ENCODE assay signal across 11 cellular contexts in genomic region chr1:225700164-225700740, GRCh38. TPM values are rescaled to one million over a fixed set of nuclear protein-coding genes. Genes with fewer than 3 reads are reported as not detected.
DNase-seq lines count a peak whose midpoint lies in the region; ATAC-seq, FAIRE-seq and TF ChIP-seq lines count a peak whose summit lies in the region.
"Had no signal": no experiment of that assay in that cellular context is flagged by ENCODE, and none has a peak within 500 bp of the region (broad histone marks: within the 10 kb centered on the region; RNA-seq: fewer than 3 reads in every experiment).

No MANE protein-coding gene starts in this region.

- H3K4me3 ChIP-seq in PC-9 (peak overlapping the region; percentile 30; the same call in 1 of the 2 replicates), pancreas (no peak overlapping the region)
- H3K4me3 ChIP-seq: heart left ventricle had no signal

- peaks cover 25% of the 10 kb centered on the region for H3F3A ChIP-seq in PC-9 (ENCODE audit: insufficient read depth, low read depth)

- CTCF ChIA-PET in PC-9 (lab: Charles Lee): interaction anchor here (0.8 to 1.3 kb wide), 4 partner anchors 35 to 72 kb away, joined by 3 read pairs; no protein-coding TSS in a partner anchor

- peak overlapping the region; percentile 73 for H3K4me2 ChIP-seq in PC-9

- H3K9me2 ChIP-seq in PC-9 (ENCODE audit: insufficient read depth): no peaks in the 10 kb centered on the region

- H3K9me3 ChIP-seq in PC-9 (ENCODE audit: insufficient read depth, low read depth) (no peaks in the 10 kb centered on the region), pancreas (no peaks in the 10 kb centered on the region)
- H3K9me3 ChIP-seq: heart left ventricle had no signal

- DNase-seq in EL (peak; percentile 99), PC-9 (peak; percentile 75 to 99), epithelial cell of prostate (ENCODE audit: low read depth, low spot score) (peak; percentile 97), pancreas (no peak), hippocampal formation (lab: John Stamatoyannopoulos, UW) (no peak)
- no peak for DNase-seq in activated CD4-positive, CD25-positive, alpha-beta regulatory T cell treated with anti-CD3 and anti-CD28 coated beads, Interleukin-2, amount 50 U/mL, for 72 hours
- DNase-seq: heart left ventricle; NCI-H1930; stimulated activated CD4-positive, alpha-beta T cell treated with anti-CD3 and anti-CD28 coated beads, Interleukin-4, amount 100 ng/mL, for 1 hour had no signal

- H3K4me1 ChIP-seq in PC-9 (replicated peaks; ENCODE audit: insufficient read depth) (peaks cover 23% of the 10 kb centered on the region), pancreas (peaks cover 11 to 28% (median 27%) of the 10 kb centered on the region in 3 donors)

- no peaks in the 10 kb centered on the region for H4K20me1 ChIP-seq in PC-9 (ENCODE audit: insufficient read depth)

- ATAC-seq in pancreas: peak; percentile 33 to 54 (median 42)
- ATAC-seq in GM19455 (IDR thresholded peaks at IDR 0.05; ENCODE audit: unreplicated experiment): no peak
- ATAC-seq in GM21717 (IDR thresholded peaks at IDR 0.05; ENCODE audit: unreplicated experiment): no peak

- H3K27me3 ChIP-seq in PC-9 (ENCODE audit: insufficient read depth, low read depth) (no peaks in the 10 kb centered on the region), pancreas (no peaks in the 10 kb centered on the region)
- H3K27me3 ChIP-seq: heart left ventricle had no signal

- H3K36me3 ChIP-seq in PC-9 (ENCODE audit: low read depth): no peaks in the 10 kb centered on the region
- H3K36me3 ChIP-seq in pancreas: no peaks in the 10 kb centered on the region
- H3K36me3 ChIP-seq: heart left ventricle had no signal

- FAIRE-seq in pancreas (lab: Jason Lieb, UNC): no peak

- H3K27ac ChIP-seq in PC-9: peak overlapping the region; percentile 71
- H3K27ac ChIP-seq in epithelial cell of prostate: peak overlapping the region; percentile 73
- H3K27ac ChIP-seq in pancreas: peak overlapping the region in 2 of 4 donors; percentile 38 to 53

- no peaks in the 10 kb centered on the region for H3K79me2 ChIP-seq in PC-9 (ENCODE audit: low read depth)

- no TSS peak for BruUV-seq in PC-9 (replicated peaks; lab: Mats Ljungman, UMichigan)

- WGBS in pancreas, 2 donors: 71 to 76% methylated on average over 14 of the region's 14 CpGs

- intact Hi-C loops in PC-9 (cut with micrococcal nuclease; ENCODE audit: unreplicated experiment) (loop anchor here (1.0 to 5.0 kb wide), 6 partner anchors 35 to 113 kb away; no protein-coding TSS in a partner anchor), pancreas (cut with DNase I) (no loop called here)

- H2AFZ ChIP-seq in PC-9: peak overlapping the region; percentile 46; the same call in 1 of the 2 replicates

- POLR2A ChIA-PET in PC-9 (lab: Charles Lee; ENCODE audit: unreplicated experiment): interaction anchor here (0.5 to 1.4 kb wide), 9 partner anchors 42 to 127 kb away, joined by 5 to 20 read pairs (median 6); partner anchors contain the start of gene ENAH

- TF ChIP-seq CTCF in PC-9 (conservative IDR thresholded peaks at IDR 0.05): no peak
- no peak for TF ChIP-seq CTCF in pancreas (IDR thresholded peaks at IDR 0.05)

RNA-seq across cellular contexts. Expression of gene ENAH, which starts 47.3 kb away (rescaled TPM):
- total RNA-seq in PC-9 (2021) (118 and 167 TPM in 2 replicates), pancreas (10 to 100 TPM; 27.8 to 62.8 (median 34.7) TPM)
- 10 to 100 TPM in 1 of 2 donors, 1 to 10 TPM in 1; 8.0 to 17.1 TPM for polyA plus RNA-seq in pancreas

Comparison
In these comparisons a context has a peak if more than half of its experiments do, and no peak if none do; other contexts are left out.
1. DNase-seq: peak in EL (single experiment), PC-9 (2 of 2) and epithelial cell of prostate (single experiment); none in pancreas (0 of 6), hippocampal formation (0 of 2) and activated CD4-positive, CD25-positive, alpha-beta regulatory T cell treated with anti-CD3 and anti-CD28 coated beads, Interleukin-2, amount 50 U/mL, for 72 hours (single experiment).
2. ATAC-seq: peak in pancreas (4 of 4); none in GM19455 (single experiment) and GM21717 (single experiment).